ENCODE assay signal across 8 cellular contexts in the genomic region with DNA sequence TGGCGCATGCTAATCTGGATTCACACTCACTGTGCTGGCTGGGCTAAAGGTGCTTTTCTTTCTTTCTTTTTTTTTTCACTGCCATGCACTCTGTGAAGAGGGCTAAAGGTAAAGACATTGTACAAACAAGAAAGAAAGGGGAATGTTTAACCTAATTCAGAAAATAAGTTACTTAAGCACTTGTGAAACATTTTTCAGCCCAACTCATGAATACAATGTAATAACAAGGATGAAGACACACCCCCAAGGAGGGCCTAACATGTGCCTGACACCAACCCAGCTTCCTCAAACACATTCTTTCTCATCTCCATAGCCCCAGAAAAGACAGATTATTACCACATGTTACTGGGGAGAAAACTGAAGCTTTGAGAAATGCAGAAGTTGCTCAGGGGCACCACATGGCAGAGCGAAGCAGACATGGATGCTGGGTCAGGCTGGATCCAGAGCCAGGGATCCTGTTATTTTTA. TPM values are rescaled to one million over a fixed set of nuclear protein-coding genes. Genes with fewer than 3 reads are reported as not detected.
A peak's percentile ranks its signal among the peaks of the same experiment; 100 is the strongest.
DNase-seq lines count a peak whose midpoint lies in the region; ATAC-seq and TF ChIP-seq lines count a peak whose summit lies in the region.

No MANE protein-coding gene starts in this region.

- no peak overlapping the region for H2BK15ac ChIP-seq in H9 (ENCODE audit: low read depth, low read length)

- peaks cover 21% of the 10 kb centered on the region for H3F3A ChIP-seq in GM23248 (ENCODE audit: insufficient read depth)

- intact Hi-C loops in left cardiac atrium (cut with DNase I) = loop anchor here in 1 of 2 donors (5.0 kb wide), 1 partner anchor 44 kb away; no protein-coding TSS in a partner anchor

- in situ Hi-C loops in GM23248 (cut with MboI) = no loop called here

- H3K14ac ChIP-seq in H9 (ENCODE audit: insufficient read depth, low read length) = no peak overlapping the region

- no peak overlapping the region for H3K4ac ChIP-seq in H9 (ENCODE audit: low read depth, low read length)

- H3T11ph ChIP-seq in H9 (ENCODE audit: low read length) = no peak overlapping the region

- H3K27me3 ChIP-seq in GM23248 (replicated peaks; ENCODE audit: insufficient read depth) (no peaks in the 10 kb centered on the region), H9 (ENCODE audit: insufficient read depth, low read length) (no peaks in the 10 kb centered on the region)

- no peaks in the 10 kb centered on the region for H4K20me1 ChIP-seq in GM23248 (ENCODE audit: insufficient read depth)
- H4K20me1 ChIP-seq in H9 (ENCODE audit: control insufficient read depth, insufficient read depth, insufficient read length) = no peaks in the 10 kb centered on the region

- H2AFZ ChIP-seq in GM23248 (peak overlapping the region; percentile 63), H9 (ENCODE audit: low read length) (no peak overlapping the region)

- H3K9me3 Mint-ChIP-seq in T-cell = no peaks in the 10 kb centered on the region
- no peaks in the 10 kb centered on the region for H3K9me3 Mint-ChIP-seq in stimulated activated naive CD8-positive, alpha-beta T cell treated with anti-CD3 and anti-CD28 coated beads, Interleukin-15, amount 100 ng/mL, for 72 hours
- no peaks in the 10 kb centered on the region for H3K9me3 Mint-ChIP-seq in H9

- H3K79me2 ChIP-seq in GM23248 (ENCODE audit: insufficient read depth) (peaks cover 71% of the 10 kb centered on the region), H9 (ENCODE audit: insufficient read depth, low read length) (peaks cover 3% of the 10 kb centered on the region; the same call in 1 of the 2 replicates)

- H3K56ac ChIP-seq in H9 (ENCODE audit: insufficient read length, low read depth, low read length) = no peak overlapping the region

- 0 out of 2 replicates have a peak overlapping the region, but pooled peaks have one; percentile 62 for H3K4me3 ChIP-seq in GM23248

- H4K8ac ChIP-seq in H9 (replicated peaks; ENCODE audit: insufficient read length, low read depth, low read length) = no peak overlapping the region

- no peak overlapping the region for H3K18ac ChIP-seq in H9 (ENCODE audit: insufficient read length, low read depth, low read length)

- H2BK12ac ChIP-seq in H9 (ENCODE audit: insufficient read length, low read depth, low read length) = no peak overlapping the region

- POLR2A ChIA-PET in T-cell (lab: Charles Lee) = no interaction called here

- H3K4me2 ChIP-seq in GM23248 (ENCODE audit: unreplicated experiment) (peak overlapping the region; percentile 78), H9 (ENCODE audit: insufficient read depth, insufficient read length, low read length) (no peak overlapping the region)

- H3K23me2 ChIP-seq in H9 (ENCODE audit: insufficient read length, low read depth, low read length, poor library complexity, severe bottlenecking) = peaks cover 3% of the 10 kb centered on the region

- no peak overlapping the region for H2BK5ac ChIP-seq in H9 (ENCODE audit: insufficient read length, low read length)

- no peak overlapping the region for H3K23ac ChIP-seq in H9 (ENCODE audit: insufficient read length, low read depth, low read length)

- H3K36me3 Mint-ChIP-seq in T-cell (peaks cover 9% of the 10 kb centered on the region), H9 (ENCODE audit: insufficient read depth in 1 of 3, low read depth in 3 of 3) (peaks cover 0 to 11% (median 11%) of the 10 kb centered on the region in 3 experiments; a peak in 5 of 7 replicates)

- no peaks in the 10 kb centered on the region for H3K36me3 ChIP-seq in GM23248 (ENCODE audit: low read depth)

- peak; percentile 84 for DNase-seq in GM23248
- DNase-seq in T-cell = no peak
- DNase-seq in left cardiac atrium = no peak
- no peak for DNase-seq in stimulated activated naive CD8-positive, alpha-beta T cell treated with anti-CD3 and anti-CD28 coated beads, Interleukin-15, amount 100 ng/mL, for 72 hours
- DNase-seq in H9 = no peak
- DNase-seq in activated CD8-positive, alpha-beta memory T cell treated with anti-CD3 and anti-CD28 coated beads, Interleukin-2, amount 50 U/mL, for 4 hours = no peak
- no peak for DNase-seq in retina
- DNase-seq in stimulated activated CD4-positive, alpha-beta T cell treated with anti-CD3 and anti-CD28 coated beads, Interleukin-2, amount 100 ng/mL, for 24 hours = no peak

- TF ChIP-seq CTCF in H9 (conservative IDR thresholded peaks at IDR 0.05) = no peak

- no peaks in the 10 kb centered on the region for H3K9me3 ChIP-seq in GM23248 (ENCODE audit: low read depth)
- H3K9me3 ChIP-seq in H9 (ENCODE audit: control insufficient read depth, low read depth, low read length) = no peaks in the 10 kb centered on the region

- H2BK20ac ChIP-seq in H9 (ENCODE audit: low read depth, low read length, poor library complexity, severe bottlenecking) = no peak overlapping the region

- H4K91ac ChIP-seq in H9 (ENCODE audit: insufficient read length, low read depth, low read length) = no peak overlapping the region

- no peaks in the 10 kb centered on the region for H3K9me2 ChIP-seq in GM23248 (ENCODE audit: insufficient read depth)

- WGBS in GM23248 (ENCODE audit: low coverage in 1 of 2, low lambda C conversion rate in 2 of 2, missing lambda C conversion rate in 2 of 2), 2 experiments = 29 to 32% methylated on average over 2 of the region's 2 CpGs
- WGBS in H9 (ENCODE audit: extremely low coverage, insufficient read length, low lambda C conversion rate) = no CpG with 5 or more reads among the region's 2 CpGs

- CTCF ChIA-PET in T-cell (lab: Charles Lee) = interaction anchor here in 1 of 2 donors (2.0 kb wide), 1 partner anchor 12 kb away, joined by 7 read pairs; no protein-coding TSS in a partner anchor

- H3K27ac ChIP-seq in GM23248 (peak overlapping the region; percentile 43), H9 (ENCODE audit: insufficient read length, low read depth, low read length) (no peak overlapping the region)

- H3K4me1 ChIP-seq in GM23248 (ENCODE audit: insufficient read depth) (peaks cover 30% of the 10 kb centered on the region), H9 (ENCODE audit: insufficient read depth, low read length) (no peaks in the 10 kb centered on the region; the same call in 1 of the 2 replicates)

- no peak overlapping the region for H4K5ac ChIP-seq in H9 (ENCODE audit: insufficient read length, low read depth, low read length)

- H3K9ac ChIP-seq in GM23248 (peak overlapping the region; percentile 17), H9 (ENCODE audit: extremely low read depth, insufficient read length, low read length) (no peak overlapping the region)

- no peak for ATAC-seq in T-cell (replicated peaks in 1 of 4)
- ATAC-seq in left cardiac atrium = peak; percentile 35 to 39
- peak; percentile 47 for ATAC-seq in stimulated activated naive CD8-positive, alpha-beta T cell treated with anti-CD3 and anti-CD28 coated beads, Interleukin-15, amount 100 ng/mL, for 72 hours

- peaks cover 15% of the 10 kb centered on the region for H3K79me1 ChIP-seq in H9 (ENCODE audit: insufficient read depth, low read depth, low read length, poor library complexity, severe bottlenecking)

- H3K27ac Mint-ChIP-seq in T-cell (peak overlapping the region; percentile 58 to 96), H9 (peak overlapping the region in 1 of 3 experiments; percentile 16; a peak in 1 of 7 replicates)
- H3K27ac Mint-ChIP-seq in stimulated activated naive CD8-positive, alpha-beta T cell treated with anti-CD3 and anti-CD28 coated beads, Interleukin-15, amount 100 ng/mL, for 72 hours = peak overlapping the region in 1 of 2 donors; percentile 79

- H3K4me3 Mint-ChIP-seq in T-cell (peak overlapping the region in 1 of 3 donors; percentile 74), H9 (no peak overlapping the region)
- peak overlapping the region; percentile 76 to 79 for H3K4me3 Mint-ChIP-seq in stimulated activated naive CD8-positive, alpha-beta T cell treated with anti-CD3 and anti-CD28 coated beads, Interleukin-15, amount 100 ng/mL, for 72 hours

- no peak overlapping the region for H2BK120ac ChIP-seq in H9 (ENCODE audit: low read depth, low read length, poor library complexity, severe bottlenecking)

- H3K27me3 Mint-ChIP-seq in T-cell = no peaks in the 10 kb centered on the region
- no peaks in the 10 kb centered on the region for H3K27me3 Mint-ChIP-seq in stimulated activated naive CD8-positive, alpha-beta T cell treated with anti-CD3 and anti-CD28 coated beads, Interleukin-15, amount 100 ng/mL, for 72 hours
- no peaks in the 10 kb centered on the region; the same call in 1 of the 2 replicates for H3K27me3 Mint-ChIP-seq in H9 (ENCODE audit: low read depth)

- H2AK5ac ChIP-seq in H9 (ENCODE audit: insufficient read length, low read length) = no peak overlapping the region

- H3K4me1 Mint-ChIP-seq in T-cell (peaks cover 56 to 76% (median 71%) of the 10 kb centered on the region in 3 donors), H9 (peaks cover 9 to 11% of the 10 kb centered on the region in 2 experiments)
- H3K4me1 Mint-ChIP-seq in stimulated activated naive CD8-positive, alpha-beta T cell treated with anti-CD3 and anti-CD28 coated beads, Interleukin-15, amount 100 ng/mL, for 72 hours = peaks cover 72% of the 10 kb centered on the region

RNA-seq across cellular contexts. Expression of a gene that starts 5.7 kb away (rescaled TPM):
- total RNA-seq in GM23248 (2014; rRNA removed; shearing (Covaris generic)) = 10.3 and 11.5 TPM in 2 replicates
- polyA plus RNA-seq in GM23248 (2016; fragmentation: Nextera tagmentation; extraction: Ambion mirVana) = 9.2 and 9.3 TPM in 2 replicates
- total RNA-seq in T-cell (10 to 100 TPM; 37.3 to 61.8 (median 52.9) TPM), left cardiac atrium (10 to 100 TPM in 1 of 2 donors, 1 to 10 TPM in 1; 7.9 to 14.1 TPM), H9 (2021) (23.8 and 25.6 TPM in 2 replicates)

RNA-seq across cellular contexts. Expression of a gene that starts 56.8 kb away (rescaled TPM):
- not detected in 2 replicates for total RNA-seq in GM23248 (2014; rRNA removed; shearing (Covaris generic))
- not detected in 2 replicates for polyA plus RNA-seq in GM23248 (2016; fragmentation: Nextera tagmentation; extraction: Ambion mirVana)
- total RNA-seq in T-cell (10 to 100 TPM in 1 of 5 donors, 1 to 10 TPM in 4; 1.6 to 10.2 (median 4.1) TPM), left cardiac atrium (10 to 100 TPM; 14.8 to 33.4 TPM), H9 (2021) (0.55 and 0.72 TPM in 2 replicates)

Comparison
In these comparisons a context has a peak if more than half of its experiments do, and no peak if none do; other contexts are left out.
1. ATAC-seq: peak in left cardiac atrium (2 of 2) and stimulated activated naive CD8-positive, alpha-beta T cell treated with anti-CD3 and anti-CD28 coated beads, Interleukin-15, amount 100 ng/mL, for 72 hours (single experiment); none in T-cell (0 of 4).
2. H3K4me3 Mint-ChIP-seq: peak in stimulated activated naive CD8-positive, alpha-beta T cell treated with anti-CD3 and anti-CD28 coated beads, Interleukin-15, amount 100 ng/mL, for 72 hours (2 of 2); none in H9 (0 of 2).